Comparison of ENCODE assay signal across 1 cellular context in the genomic region with DNA sequence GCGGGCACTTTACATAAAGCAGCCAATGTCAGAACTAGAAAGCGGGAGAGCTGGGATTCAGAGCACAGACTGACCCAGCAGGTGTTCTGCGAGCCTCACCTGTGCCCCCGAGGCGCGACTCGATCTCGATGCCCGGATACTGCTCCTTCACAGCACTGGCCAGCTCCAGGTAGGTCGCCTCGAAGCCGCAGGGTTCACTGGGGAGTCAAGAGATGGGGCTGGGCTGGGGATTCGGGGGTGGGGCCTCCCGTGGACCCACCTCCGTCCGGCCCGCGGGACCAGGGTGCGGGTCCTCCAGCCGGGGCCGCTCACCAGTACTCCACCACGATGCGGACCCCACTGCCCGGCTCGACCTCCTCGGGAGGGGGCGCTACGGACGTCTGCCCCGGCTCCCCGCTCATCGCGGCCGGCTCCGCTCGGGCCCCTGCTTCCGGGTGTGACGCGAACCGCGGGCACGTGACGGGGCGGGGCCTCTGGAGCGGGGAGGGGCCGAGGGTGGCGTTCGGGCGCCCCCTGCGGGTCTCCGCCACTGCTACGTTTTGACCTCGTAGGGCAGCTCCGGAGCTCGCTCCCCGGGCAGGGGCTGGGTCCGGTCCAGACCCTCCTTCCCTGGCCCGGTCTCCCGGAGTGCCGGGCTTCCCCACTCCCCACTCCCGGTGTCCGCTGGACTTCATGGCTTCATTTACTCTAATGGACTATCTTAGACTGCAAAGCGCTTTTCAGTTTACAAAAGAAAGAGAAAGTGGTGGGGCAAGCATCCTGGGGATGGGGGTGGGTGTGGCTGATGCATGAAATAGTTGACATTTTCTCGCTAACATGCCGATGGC.
TF ChIP-seq lines count a peak whose summit lies in the region.

MIEN1 (minus strand) TSS at position 438 of the 827 bp plus-strand sequence; CDS start at position 401, 37 bp downstream.

TF ChIP-seq in HepG2, 621 proteins besides CTCF, POLR2A, EP300 and RAD21 (continued from another document and continues in another):
- TF ChIP-seq, protein P1, sequence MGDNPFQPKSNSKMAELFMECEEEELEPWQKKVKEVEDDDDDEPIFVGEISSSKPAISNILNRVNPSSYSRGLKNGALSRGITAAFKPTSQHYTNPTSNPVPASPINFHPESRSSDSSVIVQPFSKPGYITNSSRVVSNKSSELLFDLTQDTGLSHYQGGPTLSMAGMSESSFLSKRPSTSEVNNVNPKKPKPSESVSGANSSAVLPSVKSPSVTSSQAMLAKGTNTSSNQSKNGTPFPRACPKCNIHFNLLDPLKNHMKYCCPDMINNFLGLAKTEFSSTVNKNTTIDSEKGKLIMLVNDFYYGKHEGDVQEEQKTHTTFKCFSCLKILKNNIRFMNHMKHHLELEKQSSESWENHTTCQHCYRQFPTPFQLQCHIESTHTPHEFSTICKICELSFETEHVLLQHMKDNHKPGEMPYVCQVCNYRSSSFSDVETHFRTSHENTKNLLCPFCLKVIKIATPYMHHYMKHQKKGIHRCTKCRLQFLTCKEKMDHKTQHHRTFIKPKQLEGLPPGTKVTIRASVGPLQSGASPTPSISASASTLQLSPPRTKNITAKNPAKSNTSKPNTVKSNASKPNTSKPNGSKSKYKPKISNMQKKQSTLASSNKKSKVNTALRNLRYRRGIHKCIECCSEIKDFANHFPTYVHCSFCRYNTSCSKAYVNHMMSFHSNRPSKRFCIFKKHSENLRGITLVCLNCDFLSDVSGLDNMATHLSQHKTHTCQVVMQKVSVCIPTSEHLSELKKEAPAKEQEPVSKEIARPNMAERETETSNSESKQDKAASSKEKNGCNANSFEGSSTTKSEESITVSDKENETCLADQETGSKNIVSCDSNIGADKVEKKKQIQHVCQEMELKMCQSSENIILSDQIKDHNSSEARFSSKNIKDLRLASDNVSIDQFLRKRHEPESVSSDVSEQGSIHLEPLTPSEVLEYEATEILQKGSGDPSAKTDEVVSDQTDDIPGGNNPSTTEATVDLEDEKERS (CRISPR knock-in tag; IDR thresholded peaks at IDR 0.05), result no peak
- peak; percentile 79; the same call in 1 of the 2 replicates for TF ChIP-seq NFKB2 (CRISPR knock-in tag; IDR thresholded peaks at IDR 0.05; ENCODE audit: borderline replicate concordance)
- TF ChIP-seq, protein P2, sequence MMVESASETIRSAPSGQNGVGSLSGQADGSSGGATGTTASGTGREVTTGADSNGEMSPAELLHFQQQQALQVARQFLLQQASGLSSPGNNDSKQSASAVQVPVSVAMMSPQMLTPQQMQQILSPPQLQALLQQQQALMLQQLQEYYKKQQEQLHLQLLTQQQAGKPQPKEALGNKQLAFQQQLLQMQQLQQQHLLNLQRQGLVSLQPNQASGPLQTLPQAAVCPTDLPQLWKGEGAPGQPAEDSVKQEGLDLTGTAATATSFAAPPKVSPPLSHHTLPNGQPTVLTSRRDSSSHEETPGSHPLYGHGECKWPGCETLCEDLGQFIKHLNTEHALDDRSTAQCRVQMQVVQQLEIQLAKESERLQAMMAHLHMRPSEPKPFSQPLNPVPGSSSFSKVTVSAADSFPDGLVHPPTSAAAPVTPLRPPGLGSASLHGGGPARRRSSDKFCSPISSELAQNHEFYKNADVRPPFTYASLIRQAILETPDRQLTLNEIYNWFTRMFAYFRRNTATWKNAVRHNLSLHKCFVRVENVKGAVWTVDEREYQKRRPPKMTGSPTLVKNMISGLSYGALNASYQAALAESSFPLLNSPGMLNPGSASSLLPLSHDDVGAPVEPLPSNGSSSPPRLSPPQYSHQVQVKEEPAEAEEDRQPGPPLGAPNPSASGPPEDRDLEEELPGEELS (CRISPR knock-in tag; IDR thresholded peaks at IDR 0.05), result peak; percentile 47
- TF ChIP-seq GTF2F1 (IDR thresholded peaks at IDR 0.05; ENCODE audit: low read length), result peak; percentile 50; the same call in 1 of the 2 replicates
- no peak for TF ChIP-seq CCAR2 (optimal IDR thresholded peaks at IDR 0.05; ENCODE audit: low read depth, low read length)
- TF ChIP-seq SNAPC2 (CRISPR knock-in tag; IDR thresholded peaks at IDR 0.05), result peak; percentile 86
- peak; percentile 48 for TF ChIP-seq TBL1XR1 (IDR thresholded peaks at IDR 0.05; ENCODE audit: borderline replicate concordance, low read length, partially characterized antibody)
- TF ChIP-seq SIN3A (IDR thresholded peaks at IDR 0.05; ENCODE audit: borderline replicate concordance, low read depth, low read length), result peak; percentile 85; the same call in 1 of the 2 replicates
- peak; percentile 31; the same call in 1 of the 2 replicates for TF ChIP-seq HNF4A (CRISPR knock-in tag; IDR thresholded peaks at IDR 0.05)
- TF ChIP-seq, protein P3, sequence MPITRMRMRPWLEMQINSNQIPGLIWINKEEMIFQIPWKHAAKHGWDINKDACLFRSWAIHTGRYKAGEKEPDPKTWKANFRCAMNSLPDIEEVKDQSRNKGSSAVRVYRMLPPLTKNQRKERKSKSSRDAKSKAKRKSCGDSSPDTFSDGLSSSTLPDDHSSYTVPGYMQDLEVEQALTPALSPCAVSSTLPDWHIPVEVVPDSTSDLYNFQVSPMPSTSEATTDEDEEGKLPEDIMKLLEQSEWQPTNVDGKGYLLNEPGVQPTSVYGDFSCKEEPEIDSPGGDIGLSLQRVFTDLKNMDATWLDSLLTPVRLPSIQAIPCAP (CRISPR knock-in tag; IDR thresholded peaks at IDR 0.05; ENCODE audit: low read depth), result no peak
- TF ChIP-seq CBX5 (CRISPR knock-in tag; IDR thresholded peaks at IDR 0.05; ENCODE audit: borderline replicate concordance), result peak; percentile 64; the same call in 1 of the 2 replicates
- peak; percentile 88 for TF ChIP-seq SALL1 (CRISPR knock-in tag; IDR thresholded peaks at IDR 0.05)
- TF ChIP-seq, protein P4, sequence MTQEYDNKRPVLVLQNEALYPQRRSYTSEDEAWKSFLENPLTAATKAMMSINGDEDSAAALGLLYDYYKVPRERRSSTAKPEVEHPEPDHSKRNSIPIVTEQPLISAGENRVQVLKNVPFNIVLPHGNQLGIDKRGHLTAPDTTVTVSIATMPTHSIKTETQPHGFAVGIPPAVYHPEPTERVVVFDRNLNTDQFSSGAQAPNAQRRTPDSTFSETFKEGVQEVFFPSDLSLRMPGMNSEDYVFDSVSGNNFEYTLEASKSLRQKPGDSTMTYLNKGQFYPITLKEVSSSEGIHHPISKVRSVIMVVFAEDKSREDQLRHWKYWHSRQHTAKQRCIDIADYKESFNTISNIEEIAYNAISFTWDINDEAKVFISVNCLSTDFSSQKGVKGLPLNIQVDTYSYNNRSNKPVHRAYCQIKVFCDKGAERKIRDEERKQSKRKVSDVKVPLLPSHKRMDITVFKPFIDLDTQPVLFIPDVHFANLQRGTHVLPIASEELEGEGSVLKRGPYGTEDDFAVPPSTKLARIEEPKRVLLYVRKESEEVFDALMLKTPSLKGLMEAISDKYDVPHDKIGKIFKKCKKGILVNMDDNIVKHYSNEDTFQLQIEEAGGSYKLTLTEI (CRISPR knock-in tag; conservative IDR thresholded peaks at IDR 0.05), result no peak
- TF ChIP-seq MTA1 (CRISPR knock-in tag; IDR thresholded peaks at IDR 0.05; ENCODE audit: borderline replicate concordance), result peak; percentile 90
- no peak for TF ChIP-seq DNMT1 (CRISPR knock-in tag; IDR thresholded peaks at IDR 0.05)
- TF ChIP-seq ZNF326 (CRISPR knock-in tag; IDR thresholded peaks at IDR 0.05; ENCODE audit: borderline replicate concordance), result no peak
- TF ChIP-seq ZNF704 (CRISPR knock-in tag; IDR thresholded peaks at IDR 0.05; ENCODE audit: borderline replicate concordance), result no peak
- peak; percentile 79 for TF ChIP-seq ETV5 (CRISPR knock-in tag; IDR thresholded peaks at IDR 0.05; ENCODE audit: borderline replicate concordance)
- TF ChIP-seq, protein P5, sequence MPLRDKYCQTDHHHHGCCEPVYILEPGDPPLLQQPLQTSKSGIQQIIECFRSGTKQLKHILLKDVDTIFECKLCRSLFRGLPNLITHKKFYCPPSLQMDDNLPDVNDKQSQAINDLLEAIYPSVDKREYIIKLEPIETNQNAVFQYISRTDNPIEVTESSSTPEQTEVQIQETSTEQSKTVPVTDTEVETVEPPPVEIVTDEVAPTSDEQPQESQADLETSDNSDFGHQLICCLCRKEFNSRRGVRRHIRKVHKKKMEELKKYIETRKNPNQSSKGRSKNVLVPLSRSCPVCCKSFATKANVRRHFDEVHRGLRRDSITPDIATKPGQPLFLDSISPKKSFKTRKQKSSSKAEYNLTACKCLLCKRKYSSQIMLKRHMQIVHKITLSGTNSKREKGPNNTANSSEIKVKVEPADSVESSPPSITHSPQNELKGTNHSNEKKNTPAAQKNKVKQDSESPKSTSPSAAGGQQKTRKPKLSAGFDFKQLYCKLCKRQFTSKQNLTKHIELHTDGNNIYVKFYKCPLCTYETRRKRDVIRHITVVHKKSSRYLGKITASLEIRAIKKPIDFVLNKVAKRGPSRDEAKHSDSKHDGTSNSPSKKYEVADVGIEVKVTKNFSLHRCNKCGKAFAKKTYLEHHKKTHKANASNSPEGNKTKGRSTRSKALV (CRISPR knock-in tag; IDR thresholded peaks at IDR 0.05), result 0 out of 2 replicates have a peak, but pooled peaks have one; percentile 66
- TF ChIP-seq SATB2 (CRISPR knock-in tag; IDR thresholded peaks at IDR 0.05), result no peak
- TF ChIP-seq MLX (CRISPR knock-in tag; IDR thresholded peaks at IDR 0.05), result peak; percentile 90
- TF ChIP-seq DR1 (CRISPR knock-in tag; IDR thresholded peaks at IDR 0.05), result no peak; the same call in 1 of the 2 replicates
- TF ChIP-seq HNF1A (IDR thresholded peaks at IDR 0.05; ENCODE audit: low read depth), result no peak
- TF ChIP-seq HNF1A (CRISPR knock-in tag; IDR thresholded peaks at IDR 0.05; ENCODE audit: borderline replicate concordance), result peak; percentile 88
- no peak; the same call in 1 of the 2 replicates for TF ChIP-seq TRAFD1 (CRISPR knock-in tag; IDR thresholded peaks at IDR 0.05; ENCODE audit: borderline replicate concordance)
- no peak for TF ChIP-seq SIN3B (IDR thresholded peaks at IDR 0.05; ENCODE audit: low read length)
- TF ChIP-seq, protein P6, sequence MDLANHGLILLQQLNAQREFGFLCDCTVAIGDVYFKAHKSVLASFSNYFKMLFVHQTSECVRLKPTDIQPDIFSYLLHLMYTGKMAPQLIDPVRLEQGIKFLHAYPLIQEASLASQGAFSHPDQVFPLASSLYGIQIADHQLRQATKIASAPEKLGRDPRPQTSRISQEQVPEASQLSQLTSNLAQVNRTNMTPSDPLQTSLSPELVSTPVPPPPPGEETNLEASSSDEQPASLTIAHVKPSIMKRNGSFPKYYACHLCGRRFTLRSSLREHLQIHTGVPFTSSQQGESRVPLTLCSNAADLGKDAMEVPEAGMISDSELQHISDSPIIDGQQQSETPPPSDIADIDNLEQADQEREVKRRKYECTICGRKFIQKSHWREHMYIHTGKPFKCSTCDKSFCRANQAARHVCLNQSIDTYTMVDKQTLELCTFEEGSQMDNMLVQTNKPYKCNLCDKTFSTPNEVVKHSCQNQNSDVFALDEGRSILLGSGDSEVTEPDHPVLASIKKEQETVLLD (CRISPR knock-in tag; IDR thresholded peaks at IDR 0.05; ENCODE audit: low read depth), result peak; percentile 67
